Comparison of ENCODE assay signal across 11 cellular contexts in the genomic region with DNA sequence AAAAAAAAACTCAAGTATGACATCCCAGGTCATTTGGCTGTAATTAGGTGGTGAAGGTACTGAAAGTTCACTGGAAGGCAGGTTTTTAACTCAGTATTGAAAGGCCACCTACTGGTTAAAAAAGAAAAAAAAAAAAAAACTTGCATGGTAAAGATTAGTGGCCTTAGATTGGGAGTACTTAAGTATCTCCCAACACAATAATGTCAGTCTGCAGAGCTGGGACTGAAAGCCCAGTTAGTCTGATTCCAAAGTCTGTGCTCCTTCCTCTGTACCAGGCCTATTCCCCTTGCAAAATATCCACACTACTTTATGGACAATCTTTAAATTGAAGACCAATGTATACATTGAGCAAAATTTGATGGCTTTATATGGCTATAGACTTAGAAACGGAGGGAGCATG.
DNase-seq lines count a peak whose midpoint lies in the region; ATAC-seq and TF ChIP-seq lines count a peak whose summit lies in the region.
"Had no signal": no experiment of that assay in that cellular context is flagged by ENCODE, and none has a peak within 500 bp of the region (broad histone marks: within the 10 kb centered on the region; RNA-seq: fewer than 3 reads in every experiment).

No MANE protein-coding gene starts in this region.

- no peak overlapping the region for H3K27ac ChIP-seq in cardiac muscle cell
- no peak overlapping the region for H3K27ac ChIP-seq in dorsolateral prefrontal cortex
- H3K27ac ChIP-seq: body of pancreas, heart left ventricle had no signal

- no peaks in the 10 kb centered on the region for H3K9me3 ChIP-seq in cardiac muscle cell (ENCODE audit: low read depth)
- H3K9me3 ChIP-seq: body of pancreas, heart left ventricle had no signal

- peaks cover 3% of the 10 kb centered on the region for H3K4me1 ChIP-seq in cardiac muscle cell (ENCODE audit: low read depth)
- H3K4me1 ChIP-seq: body of pancreas had no signal

- H3K27me3 ChIP-seq in cardiac muscle cell (no peaks in the 10 kb centered on the region), dorsolateral prefrontal cortex (no peaks in the 10 kb centered on the region)
- H3K27me3 ChIP-seq: body of pancreas, heart left ventricle had no signal

- intact Hi-C loops in cardiac septum (cut with DNase I) (no loop called here), dorsolateral prefrontal cortex (cut with DNase I) (no loop called here)

- H3K36me3 ChIP-seq in cardiac muscle cell = no peaks in the 10 kb centered on the region
- H3K36me3 ChIP-seq: heart left ventricle had no signal

- no peak for ATAC-seq in HG03378 (IDR thresholded peaks at IDR 0.05; ENCODE audit: unreplicated experiment)
- no peak for ATAC-seq in GM18867 (IDR thresholded peaks at IDR 0.05; ENCODE audit: unreplicated experiment)
- ATAC-seq in GM18907 (IDR thresholded peaks at IDR 0.05; ENCODE audit: unreplicated experiment) = no peak
- ATAC-seq: body of pancreas, heart left ventricle had no signal

- TF ChIP-seq CTCF in cardiac muscle cell (IDR thresholded peaks at IDR 0.05; ENCODE audit: low read depth, low read length) (peak; percentile 6), dorsolateral prefrontal cortex (IDR thresholded peaks at IDR 0.05 in 54 of 56, conservative IDR thresholded peaks at IDR 0.05 in 2 of 56; ENCODE audit: low read depth in 1 of 56, partially characterized antibody in 56 of 56) (peak in 22 of 56 donors; percentile 6 to 41 (median 20))

- DNase-seq in cardiac muscle cell (ENCODE audit: low read depth in 1 of 2, low spot score in 1 of 2) = peak; percentile 20 to 30
- DNase-seq in cardiac septum (ENCODE audit: low spot score) = no peak
- DNase-seq in OCI-M1 (lab: John Stamatoyannopoulos, UW) = peak; percentile 77
- DNase-seq in fibroblast of peridontal ligament (ENCODE audit: extremely low read depth) = peak; percentile 27
- DNase-seq in dorsolateral prefrontal cortex = no peak
- DNase-seq: body of pancreas; heart left ventricle; stimulated activated naive CD4-positive, alpha-beta T cell treated with Interleukin-2 at 50 U/mL for 16 hours had no signal

- H3K4me3 ChIP-seq in cardiac muscle cell (no peak overlapping the region), dorsolateral prefrontal cortex (no peak overlapping the region)
- H3K4me3 ChIP-seq: body of pancreas, heart left ventricle had no signal

Comparison
In these comparisons a context has a peak if more than half of its experiments do, and no peak if none do; other contexts are left out.
1. DNase-seq: peak in cardiac muscle cell (2 of 2), OCI-M1 (single experiment) and fibroblast of peridontal ligament (single experiment); none in cardiac septum (single experiment) and dorsolateral prefrontal cortex (0 of 10).